In the genomic region with DNA sequence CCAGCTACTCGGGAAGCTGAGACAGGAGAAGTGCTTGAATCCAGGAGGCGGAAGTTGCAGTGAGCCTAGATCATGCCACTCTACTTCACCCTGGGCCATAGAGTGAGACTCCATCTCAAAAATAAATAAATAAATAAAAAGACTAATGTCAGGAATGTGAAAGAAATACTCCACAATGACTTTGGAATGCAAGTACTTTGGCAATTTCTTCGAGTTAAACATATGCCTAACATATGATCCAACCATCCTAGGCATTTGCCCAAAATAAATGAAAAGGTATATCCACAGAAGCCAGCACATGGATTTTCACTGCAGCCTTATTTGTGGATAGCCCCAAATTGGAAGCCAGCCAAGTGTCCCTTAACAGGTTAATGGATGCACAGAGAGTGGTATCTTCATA, we compare ENCODE assay signal across 18 cellular contexts.
A peak's percentile ranks its signal among the peaks of the same experiment; 100 is the strongest.
DNase-seq lines count a peak whose midpoint lies in the region; ATAC-seq and TF ChIP-seq lines count a peak whose summit lies in the region.
"Had no signal": no experiment of that assay in that cellular context is flagged by ENCODE, and none has a peak within 500 bp of the region (broad histone marks: within the 10 kb centered on the region; RNA-seq: fewer than 3 reads in every experiment).

No MANE protein-coding gene starts in this region.

- no peak overlapping the region for H3K4ac ChIP-seq in H9 (ENCODE audit: low read depth, low read length)

- no peak overlapping the region for H2BK12ac ChIP-seq in H9 (ENCODE audit: insufficient read length, low read depth, low read length)

- peaks cover 0 to 2% of the 10 kb centered on the region in 2 experiments; a peak in 2 of 5 replicates for H3K9me3 Mint-ChIP-seq in H9
- H3K9me3 Mint-ChIP-seq in activated CD4-positive, alpha-beta T cell treated with anti-CD3 and anti-CD28 coated beads, Interleukin-2, amount 10 ng/mL, durations not matched to agents 24 days and 14 days: peaks cover 4% of the 10 kb centered on the region
- peaks cover 4 to 27% (median 7%) of the 10 kb centered on the region in 11 donors for H3K9me3 Mint-ChIP-seq in naive thymus-derived CD4-positive, alpha-beta T cell

- no peaks in the 10 kb centered on the region for H3K79me2 ChIP-seq in H9 (ENCODE audit: insufficient read depth, low read length)

- H3K4me3 ChIP-seq in adipocyte (ENCODE audit: low read length) (no peak overlapping the region), choroid plexus epithelial cell (ENCODE audit: low read depth, low read length) (no peak overlapping the region), fibroblast of the aortic adventitia (ENCODE audit: low read depth, low read length) (no peak overlapping the region)
- H3K4me3 ChIP-seq in naive thymus-derived CD4-positive, alpha-beta T cell (ENCODE audit: low read length): no peak overlapping the region
- H3K4me3 ChIP-seq: HAP-1 had no signal

- no peak overlapping the region for H4K8ac ChIP-seq in H9 (replicated peaks; ENCODE audit: insufficient read length, low read depth, low read length)

- H4K5ac ChIP-seq in H9 (ENCODE audit: insufficient read length, low read depth, low read length): no peak overlapping the region

- intact Hi-C loops in activated CD4-positive, alpha-beta T cell treated with anti-CD3 and anti-CD28 coated beads, Interleukin-2, amount 10 ng/mL, durations not matched to agents 24 days and 14 days (cut with micrococcal nuclease): no loop called here
- intact Hi-C loops in naive thymus-derived CD4-positive, alpha-beta T cell (cut with micrococcal nuclease): no loop called here

- H4K20me1 ChIP-seq in H9 (ENCODE audit: control insufficient read depth, insufficient read depth, insufficient read length): no peaks in the 10 kb centered on the region

- no peak overlapping the region for H4K91ac ChIP-seq in H9 (ENCODE audit: insufficient read length, low read depth, low read length)

- no peak overlapping the region for H3T11ph ChIP-seq in H9 (ENCODE audit: low read length)

- no peaks in the 10 kb centered on the region for H3K36me3 ChIP-seq in adipocyte (ENCODE audit: control insufficient read depth, insufficient read depth, low read length, severe bottlenecking)
- H3K36me3 ChIP-seq in naive thymus-derived CD4-positive, alpha-beta T cell (ENCODE audit: control insufficient read depth in 2 of 3, insufficient read depth in 3 of 3, low read length in 3 of 3): no peaks in the 10 kb centered on the region
- H3K36me3 ChIP-seq: HAP-1 had no signal

- no peak overlapping the region for H2BK20ac ChIP-seq in H9 (ENCODE audit: low read depth, low read length, poor library complexity, severe bottlenecking)

- H3K56ac ChIP-seq in H9 (ENCODE audit: insufficient read length, low read depth, low read length): no peak overlapping the region

- H3K9ac ChIP-seq in adipocyte (ENCODE audit: low read length): no peak overlapping the region
- H3K9ac ChIP-seq in H9 (ENCODE audit: extremely low read depth, insufficient read length, low read length): no peak overlapping the region
- H3K9ac ChIP-seq: KMS-11 had no signal

- H3K27ac Mint-ChIP-seq in H9: no peak overlapping the region
- H3K27ac Mint-ChIP-seq in activated CD4-positive, alpha-beta T cell treated with anti-CD3 and anti-CD28 coated beads, Interleukin-2, amount 10 ng/mL, durations not matched to agents 24 days and 14 days: no peak overlapping the region
- H3K27ac Mint-ChIP-seq in naive thymus-derived CD4-positive, alpha-beta T cell: no peak overlapping the region
- H3K27ac Mint-ChIP-seq: CD4-positive, alpha-beta T cell had no signal

- CTCF ChIA-PET in naive thymus-derived CD4-positive, alpha-beta T cell (lab: Charles Lee): no interaction called here

- no peaks in the 10 kb centered on the region for H3K79me1 ChIP-seq in H9 (ENCODE audit: insufficient read depth, low read depth, low read length, poor library complexity, severe bottlenecking)

- no peaks in the 10 kb centered on the region for H3K23me2 ChIP-seq in H9 (ENCODE audit: insufficient read length, low read depth, low read length, poor library complexity, severe bottlenecking)

- no peak overlapping the region for H3K23ac ChIP-seq in H9 (ENCODE audit: insufficient read length, low read depth, low read length)

- no peak overlapping the region for H3K18ac ChIP-seq in H9 (ENCODE audit: insufficient read length, low read depth, low read length)

- WGBS in H9 (ENCODE audit: extremely low coverage, insufficient read length, low lambda C conversion rate): no CpG with 5 or more reads among the region's 3 CpGs

- no peaks in the 10 kb centered on the region for H3K4me1 Mint-ChIP-seq in H9
- no peaks in the 10 kb centered on the region for H3K4me1 Mint-ChIP-seq in activated CD4-positive, alpha-beta T cell treated with anti-CD3 and anti-CD28 coated beads, Interleukin-2, amount 10 ng/mL, durations not matched to agents 24 days and 14 days
- H3K4me1 Mint-ChIP-seq in naive thymus-derived CD4-positive, alpha-beta T cell: no peaks in the 10 kb centered on the region

- H2BK5ac ChIP-seq in H9 (ENCODE audit: insufficient read length, low read length): no peak overlapping the region

- H3K4me1 ChIP-seq in adipocyte (ENCODE audit: control insufficient read depth, insufficient read depth, low read length): no peaks in the 10 kb centered on the region
- H3K4me1 ChIP-seq in H9 (ENCODE audit: insufficient read depth, low read length): no peaks in the 10 kb centered on the region
- no peaks in the 10 kb centered on the region for H3K4me1 ChIP-seq in naive thymus-derived CD4-positive, alpha-beta T cell (ENCODE audit: control insufficient read depth in 2 of 2, insufficient read depth in 2 of 2, low read length in 2 of 2)
- H3K4me1 ChIP-seq: Caco-2, HAP-1 had no signal

- H3K36me3 Mint-ChIP-seq in H9 (ENCODE audit: insufficient read depth in 1 of 3, low read depth in 3 of 3): peaks cover 0 to 6% (median 1%) of the 10 kb centered on the region in 3 experiments; a peak in 1 of 7 replicates
- no peaks in the 10 kb centered on the region for H3K36me3 Mint-ChIP-seq in activated CD4-positive, alpha-beta T cell treated with anti-CD3 and anti-CD28 coated beads, Interleukin-2, amount 10 ng/mL, durations not matched to agents 24 days and 14 days (ENCODE audit: low read depth)
- H3K36me3 Mint-ChIP-seq in naive thymus-derived CD4-positive, alpha-beta T cell: peaks cover 0 to 4% (median 0%) of the 10 kb centered on the region in 5 donors

- no peak overlapping the region for H2BK15ac ChIP-seq in H9 (ENCODE audit: low read depth, low read length)

- no peak overlapping the region for H3K14ac ChIP-seq in H9 (ENCODE audit: insufficient read depth, low read length)

- H2BK120ac ChIP-seq in H9 (ENCODE audit: low read depth, low read length, poor library complexity, severe bottlenecking): no peak overlapping the region

- H3K27ac ChIP-seq in H9 (ENCODE audit: insufficient read length, low read depth, low read length): no peak overlapping the region
- no peak overlapping the region for H3K27ac ChIP-seq in naive thymus-derived CD4-positive, alpha-beta T cell (ENCODE audit: low read depth, low read length)
- H3K27ac ChIP-seq: C4-2B, HL-60, KMS-11 had no signal

- H3K9me3 ChIP-seq in adipocyte (ENCODE audit: control insufficient read depth, low read length) (peaks cover 12% of the 10 kb centered on the region), H9 (ENCODE audit: control insufficient read depth, low read depth, low read length) (no peaks in the 10 kb centered on the region)
- H3K9me3 ChIP-seq in naive thymus-derived CD4-positive, alpha-beta T cell (ENCODE audit: control insufficient read depth in 2 of 3, low read length in 3 of 3): no peaks in the 10 kb centered on the region
- H3K9me3 ChIP-seq: Caco-2, HAP-1 had no signal

- H3K4me2 ChIP-seq in H9 (ENCODE audit: insufficient read depth, insufficient read length, low read length): no peak overlapping the region
- H3K4me2 ChIP-seq: KMS-11 had no signal

- H3K27me3 ChIP-seq in adipocyte (replicated peaks; ENCODE audit: control insufficient read depth, insufficient read depth, low read length) (peaks cover under 1% of the 10 kb centered on the region), H9 (ENCODE audit: insufficient read depth, low read length) (no peaks in the 10 kb centered on the region)
- no peaks in the 10 kb centered on the region for H3K27me3 ChIP-seq in naive thymus-derived CD4-positive, alpha-beta T cell (ENCODE audit: control insufficient read depth in 2 of 2, insufficient read depth in 2 of 2, low read length in 2 of 2)

- no peaks in the 10 kb centered on the region for H3K27me3 Mint-ChIP-seq in H9 (ENCODE audit: low read depth)
- no peaks in the 10 kb centered on the region for H3K27me3 Mint-ChIP-seq in activated CD4-positive, alpha-beta T cell treated with anti-CD3 and anti-CD28 coated beads, Interleukin-2, amount 10 ng/mL, durations not matched to agents 24 days and 14 days
- H3K27me3 Mint-ChIP-seq in naive thymus-derived CD4-positive, alpha-beta T cell: no peaks in the 10 kb centered on the region
- H3K27me3 Mint-ChIP-seq: CD4-positive, alpha-beta T cell had no signal

- ATAC-seq in naive thymus-derived CD4-positive, alpha-beta T cell: no peak

- H3K4me3 Mint-ChIP-seq in H9: no peak overlapping the region
- no peak overlapping the region for H3K4me3 Mint-ChIP-seq in activated CD4-positive, alpha-beta T cell treated with anti-CD3 and anti-CD28 coated beads, Interleukin-2, amount 10 ng/mL, durations not matched to agents 24 days and 14 days
- H3K4me3 Mint-ChIP-seq in naive thymus-derived CD4-positive, alpha-beta T cell: no peak overlapping the region
- H3K4me3 Mint-ChIP-seq: CD4-positive, alpha-beta T cell had no signal

- H2AK5ac ChIP-seq in H9 (ENCODE audit: insufficient read length, low read length): no peak overlapping the region

- DNase-seq in EH (ENCODE audit: low read depth) (peak; percentile 62), adipocyte (ENCODE audit: low read depth) (peak; percentile 69), choroid plexus epithelial cell (ENCODE audit: low read depth) (peak; percentile 9), fibroblast of the aortic adventitia (ENCODE audit: low read depth) (peak; percentile 59), H9 (no peak), SK-N-DZ (ENCODE audit: low spot score) (no peak)
- DNase-seq in activated CD4-positive, alpha-beta T cell treated with anti-CD3 and anti-CD28 coated beads, Interleukin-2, amount 10 ng/mL, durations not matched to agents 24 days and 14 days: no peak
- no peak for DNase-seq in naive thymus-derived CD4-positive, alpha-beta T cell
- DNase-seq: AML-193; Caco-2; CD4-positive, alpha-beta T cell; DMS153; DMS79; GOT3 had no signal

- H2AFZ ChIP-seq in H9 (ENCODE audit: low read length): no peak overlapping the region

- no peak for TF ChIP-seq CTCF in choroid plexus epithelial cell (conservative IDR thresholded peaks at IDR 0.05; ENCODE audit: low read depth, low read length)
- no peak for TF ChIP-seq CTCF in fibroblast of the aortic adventitia (IDR thresholded peaks at IDR 0.05; ENCODE audit: insufficient read depth, low read length)
- TF ChIP-seq CTCF in H9 (conservative IDR thresholded peaks at IDR 0.05): no peak

- POLR2A ChIA-PET in naive thymus-derived CD4-positive, alpha-beta T cell (lab: Charles Lee): no interaction called here

Comparison
In these comparisons a context has a peak if more than half of its experiments do, and no peak if none do; other contexts are left out.
1. DNase-seq: peak in EH (single experiment), adipocyte (single experiment), choroid plexus epithelial cell (single experiment) and fibroblast of the aortic adventitia (single experiment); none in H9 (single experiment), SK-N-DZ (single experiment), activated CD4-positive, alpha-beta T cell treated with anti-CD3 and anti-CD28 coated beads, Interleukin-2, amount 10 ng/mL, durations not matched to agents 24 days and 14 days (single experiment) and naive thymus-derived CD4-positive, alpha-beta T cell (0 of 9).